15 cellular contexts compared by ENCODE assay signal in genomic region chr17:77526728-77527355, GRCh38.
DNase-seq lines count a peak whose midpoint lies in the region; ATAC-seq and TF ChIP-seq lines count a peak whose summit lies in the region.
"Had no signal": no experiment of that assay in that cellular context is flagged by ENCODE, and none has a peak within 500 bp of the region (broad histone marks: within the 10 kb centered on the region; RNA-seq: fewer than 3 reads in every experiment).

No MANE protein-coding gene starts in this region.

- no peak overlapping the region for H3K27ac Mint-ChIP-seq in neural progenitor cell
- H3K27ac Mint-ChIP-seq: CD14-positive monocyte; IgD-negative memory B cell; progenitor cell of endocrine pancreas; T-helper 1 cell treated with Interleukin-12 subunit alpha and Interleukin-12 subunit beta and Interleukin-4 antibody, amounts not matched to agents 30 μg/mL and 1 μg/mL, for 36 hours had no signal

- H3K9ac ChIP-seq in HCT116 (ENCODE audit: low read length) (no peak overlapping the region), neural progenitor cell (no peak overlapping the region)

- intact Hi-C loops in HCT116 (cut with micrococcal nuclease), result no loop called here

- H3K27me3 ChIP-seq in HCT116 (ENCODE audit: insufficient read depth, low read length) (no peaks in the 10 kb centered on the region), osteoblast (ENCODE audit: insufficient read depth, low read length) (peaks cover 29% of the 10 kb centered on the region), neural progenitor cell (peaks cover 32% of the 10 kb centered on the region)

- no peak for TF ChIP-seq POLR2A in HCT116 (IDR thresholded peaks at IDR 0.05; ENCODE audit: borderline replicate concordance, extremely low read depth, insufficient read depth, insufficient read length)

- no peak overlapping the region for H3K4me3 Mint-ChIP-seq in neural progenitor cell
- H3K4me3 Mint-ChIP-seq: central memory CD8-positive, alpha-beta T cell; T-helper 1 cell treated with Interleukin-12 subunit alpha and Interleukin-12 subunit beta and Interleukin-4 antibody, amounts not matched to agents 30 μg/mL and 1 μg/mL, for 36 hours had no signal

- ATAC-seq in HCT116 (no peak), GM21737 (IDR thresholded peaks at IDR 0.05; ENCODE audit: unreplicated experiment) (no peak)
- ATAC-seq: activated CD4-positive, CD25-positive, alpha-beta regulatory T cell treated with anti-CD3 and anti-CD28 coated beads, Interleukin-2, amount 50 U/mL, for 24 hours had no signal

- RAD21 ChIA-PET in HCT116 (lab: Charles Lee; ENCODE audit: low non-redundant PET in 1 of 2, low total read pairs in 2 of 2, uncharacterized antibody in 2 of 2, unreplicated experiment in 2 of 2), result no interaction called here

- no peaks in the 10 kb centered on the region for H3K36me3 Mint-ChIP-seq in neural progenitor cell
- H3K36me3 Mint-ChIP-seq: CD14-positive monocyte had no signal

- peaks cover 9% of the 10 kb centered on the region for H3K27me3 Mint-ChIP-seq in neural progenitor cell (ENCODE audit: insufficient read depth, low read depth)

- H4K20me1 ChIP-seq in HCT116 (ENCODE audit: insufficient read depth), result no peaks in the 10 kb centered on the region
- H4K20me1 ChIP-seq in osteoblast (ENCODE audit: insufficient read depth, low read length), result no peaks in the 10 kb centered on the region
- H4K20me1 ChIP-seq in neural progenitor cell (ENCODE audit: low read depth), result no peaks in the 10 kb centered on the region

- CTCF ChIA-PET in HCT116 (lab: Charles Lee), result no interaction called here

- H3K36me3 ChIP-seq in HCT116 (ENCODE audit: control insufficient read depth in 1 of 2, insufficient read depth in 2 of 2, low read length in 2 of 2), result no peaks in the 10 kb centered on the region
- no peaks in the 10 kb centered on the region for H3K36me3 ChIP-seq in osteoblast (ENCODE audit: insufficient read depth, low read length)
- H3K36me3 ChIP-seq in neural progenitor cell, result no peaks in the 10 kb centered on the region

- H3F3A ChIP-seq in neural progenitor cell (ENCODE audit: low read depth), result peaks cover 6% of the 10 kb centered on the region

- no peaks in the 10 kb centered on the region for H3K79me2 ChIP-seq in HCT116 (ENCODE audit: insufficient read depth, low read length)
- H3K79me2 ChIP-seq in osteoblast (ENCODE audit: insufficient read depth, low read length), result no peaks in the 10 kb centered on the region
- H3K79me2 ChIP-seq in neural progenitor cell (ENCODE audit: low read depth), result no peaks in the 10 kb centered on the region

- no TSS peak for BruUV-seq in HCT116 (replicated peaks; lab: Mats Ljungman, UMichigan)

- no peak overlapping the region for H3K4me3 ChIP-seq in HCT116 (replicated peaks in 1 of 2; ENCODE audit: low read depth in 1 of 2, low read length in 2 of 2)
- peak overlapping the region; percentile 51 for H3K4me3 ChIP-seq in osteoblast (ENCODE audit: insufficient read depth, low read length)
- H3K4me3 ChIP-seq in neural progenitor cell, result no peak overlapping the region

- POLR2A ChIA-PET in HCT116 (lab: Charles Lee), result no interaction called here

- H3K9me3 Mint-ChIP-seq in neural progenitor cell, result peaks cover 17% of the 10 kb centered on the region
- H3K9me3 Mint-ChIP-seq: central memory CD8-positive, alpha-beta T cell; IgD-negative memory B cell; T-helper 1 cell treated with Interleukin-12 subunit alpha and Interleukin-12 subunit beta and Interleukin-4 antibody, amounts not matched to agents 30 μg/mL and 1 μg/mL, for 36 hours had no signal

- H3K9me3 ChIP-seq in HCT116 (ENCODE audit: control insufficient read depth in 1 of 2, insufficient read depth in 1 of 2, low read depth in 1 of 2, low read length in 2 of 2) (no peaks in the 10 kb centered on the region), osteoblast (ENCODE audit: low read depth, low read length) (no peaks in the 10 kb centered on the region), neural progenitor cell (ENCODE audit: low read depth) (no peaks in the 10 kb centered on the region)

- H3K4me2 ChIP-seq in HCT116 (ENCODE audit: low read length) (no peak overlapping the region), osteoblast (ENCODE audit: insufficient read depth, low read length) (peak overlapping the region; percentile 39), neural progenitor cell (no peak overlapping the region)

- no peak for TF ChIP-seq CTCF in HCT116 (IDR thresholded peaks at IDR 0.05 in 2 of 3, conservative IDR thresholded peaks at IDR 0.05 in 1 of 3; ENCODE audit: borderline replicate concordance in 1 of 3, insufficient read depth in 1 of 3, low read depth in 2 of 3, low read length in 2 of 3)
- no peak for TF ChIP-seq CTCF in osteoblast (IDR thresholded peaks at IDR 0.05; ENCODE audit: extremely low read depth, low read depth, low read length)
- TF ChIP-seq CTCF in neural progenitor cell (IDR thresholded peaks at IDR 0.05), result no peak

- TF ChIP-seq RAD21 in HCT116 (IDR thresholded peaks at IDR 0.05; ENCODE audit: low read depth), result no peak

- H3K4me1 Mint-ChIP-seq in neural progenitor cell, result peaks cover 15% of the 10 kb centered on the region
- H3K4me1 Mint-ChIP-seq: CD14-positive monocyte; central memory CD8-positive, alpha-beta T cell had no signal

- H3K27ac ChIP-seq in HCT116 (ENCODE audit: low read depth, low read length), result no peak overlapping the region
- peak overlapping the region; percentile 85 for H3K27ac ChIP-seq in caudate nucleus (ENCODE audit: low read depth, low read length)
- no peak overlapping the region for H3K27ac ChIP-seq in osteoblast (ENCODE audit: low read depth, low read length)
- H3K27ac ChIP-seq in neural progenitor cell, result no peak overlapping the region

- no peaks in the 10 kb centered on the region for H3K4me1 ChIP-seq in HCT116 (ENCODE audit: control insufficient read depth in 1 of 2, insufficient read depth in 2 of 2, low read length in 2 of 2)
- H3K4me1 ChIP-seq in osteoblast (ENCODE audit: insufficient read depth, low read length), result peaks cover 3% of the 10 kb centered on the region
- no peaks in the 10 kb centered on the region for H3K4me1 ChIP-seq in neural progenitor cell

- peak overlapping the region; percentile 4 for H2AFZ ChIP-seq in HCT116 (ENCODE audit: low read depth, low read length, poor library complexity, severe bottlenecking)
- peak overlapping the region; percentile 89 for H2AFZ ChIP-seq in osteoblast (ENCODE audit: low read length)
- no peak overlapping the region for H2AFZ ChIP-seq in neural progenitor cell (replicated peaks)

- H3K9me2 ChIP-seq in HCT116 (ENCODE audit: insufficient read depth), result no peaks in the 10 kb centered on the region

- DNase-seq in HCT116 (ENCODE audit: low read depth, low spot score) (no peak), NCI-H2171 (lab: John Stamatoyannopoulos, UW) (peak; percentile 71), caudate nucleus (lab: John Stamatoyannopoulos, UW) (peak in 19 of 61 donors; percentile 10 to 56 (median 35)), osteoblast (ENCODE audit: insufficient read length, low spot score, missing footprints) (peak; percentile 72), neural progenitor cell (ENCODE audit: low spot score) (no peak), cerebellum (ENCODE audit: low spot score) (no peak)
- DNase-seq: NCI-H1436, SHP77 had no signal

TF ChIP-seq in HCT116, 20 proteins besides CTCF, POLR2A, EP300 and RAD21:
- TF ChIP-seq CEBPB (IDR thresholded peaks at IDR 0.05; ENCODE audit: low read depth) (no peak), YY1 (IDR thresholded peaks at IDR 0.05; ENCODE audit: extremely low read depth, insufficient replicate concordance, low read depth, low read length) (no peak), JUND (IDR thresholded peaks at IDR 0.05) (no peak), EZH2phosphoT487 (IDR thresholded peaks at IDR 0.05; ENCODE audit: borderline replicate concordance) (no peak), ATF3 (IDR thresholded peaks at IDR 0.05) (no peak)
- TF ChIP-seq, protein P1, sequence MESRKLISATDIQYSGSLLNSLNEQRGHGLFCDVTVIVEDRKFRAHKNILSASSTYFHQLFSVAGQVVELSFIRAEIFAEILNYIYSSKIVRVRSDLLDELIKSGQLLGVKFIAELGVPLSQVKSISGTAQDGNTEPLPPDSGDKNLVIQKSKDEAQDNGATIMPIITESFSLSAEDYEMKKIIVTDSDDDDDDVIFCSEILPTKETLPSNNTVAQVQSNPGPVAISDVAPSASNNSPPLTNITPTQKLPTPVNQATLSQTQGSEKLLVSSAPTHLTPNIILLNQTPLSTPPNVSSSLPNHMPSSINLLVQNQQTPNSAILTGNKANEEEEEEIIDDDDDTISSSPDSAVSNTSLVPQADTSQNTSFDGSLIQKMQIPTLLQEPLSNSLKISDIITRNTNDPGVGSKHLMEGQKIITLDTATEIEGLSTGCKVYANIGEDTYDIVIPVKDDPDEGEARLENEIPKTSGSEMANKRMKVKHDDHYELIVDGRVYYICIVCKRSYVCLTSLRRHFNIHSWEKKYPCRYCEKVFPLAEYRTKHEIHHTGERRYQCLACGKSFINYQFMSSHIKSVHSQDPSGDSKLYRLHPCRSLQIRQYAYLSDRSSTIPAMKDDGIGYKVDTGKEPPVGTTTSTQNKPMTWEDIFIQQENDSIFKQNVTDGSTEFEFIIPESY (IDR thresholded peaks at IDR 0.05; ENCODE audit: extremely low read depth, insufficient replicate concordance, low read length), result no peak
TF ChIP-seq in HCT116: peak in this region for 0.

Comparison
In these comparisons a context has a peak if more than half of its experiments do, and no peak if none do; other contexts are left out.
1. DNase-seq: peak in NCI-H2171 (single experiment) and osteoblast (single experiment); none in HCT116 (single experiment), neural progenitor cell (single experiment) and cerebellum (single experiment).